In the genomic region with DNA sequence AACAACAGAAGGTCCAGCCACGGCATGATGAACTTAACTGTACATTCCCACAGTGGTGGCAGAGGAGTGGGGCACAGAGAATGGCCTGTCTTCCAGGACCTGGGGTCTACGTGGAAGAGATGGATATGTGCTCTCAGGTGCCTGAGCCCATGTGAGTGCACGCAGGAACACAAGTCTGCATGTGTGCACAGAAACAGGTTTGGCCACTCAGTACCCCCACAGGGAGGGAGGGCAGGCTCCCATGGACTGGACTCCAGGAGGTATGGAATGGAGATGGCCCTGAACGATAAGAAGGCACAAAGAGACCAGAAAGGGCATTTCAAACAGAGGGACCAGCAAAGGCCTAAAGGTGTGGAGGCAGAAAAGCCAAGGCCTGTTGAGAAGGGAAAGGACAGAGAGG, we compare ENCODE assay signal across 27 cellular contexts. TPM values are rescaled to one million over a fixed set of nuclear protein-coding genes. Genes with fewer than 3 reads are reported as not detected.
"Had no signal": no experiment of that assay in that cellular context is flagged by ENCODE, and none has a peak within 500 bp of the region (broad histone marks: within the 10 kb centered on the region; RNA-seq: fewer than 3 reads in every experiment).

No MANE protein-coding gene starts in this region.

- H3K27me3 ChIP-seq: ascending aorta, colonic mucosa, right atrium auricular region, tibial nerve, vagina had no signal

- ATAC-seq: activated CD8-positive, alpha-beta T cell treated with anti-CD3 and anti-CD28 coated beads, Interleukin-2, amount 10 ng/mL, durations not matched to agents 7 days and 5 days; natural killer cell; T-cell had no signal

- H3K4me1 ChIP-seq: colonic mucosa, right atrium auricular region, tibial nerve, vagina had no signal

- H3K36me3 ChIP-seq: colonic mucosa, right atrium auricular region, tibial nerve, vagina had no signal

- H3K27ac ChIP-seq: ascending aorta, colonic mucosa, right atrium auricular region, tibial nerve, vagina had no signal

- H3K9me3 ChIP-seq: ascending aorta, colonic mucosa, right atrium auricular region, tibial nerve, vagina had no signal

- H3K4me3 ChIP-seq: ascending aorta, colonic mucosa, right atrium auricular region, tibial nerve, vagina had no signal

- DNase-seq: activated CD4-positive, alpha-beta T cell treated with anti-CD3 and anti-CD28 coated beads, Interleukin-2, amount 10 ng/mL, durations not matched to agents 24 days and 14 days; activated CD8-positive, alpha-beta memory T cell treated with anti-CD3 and anti-CD28 coated beads, Interleukin-2, amount 50 U/mL, for 4 hours; activated CD8-positive, alpha-beta T cell treated with anti-CD3 and anti-CD28 coated beads, Interleukin-2, amount 10 ng/mL, durations not matched to agents 7 days and 5 days; activated effector memory CD4-positive, alpha-beta T cell treated with Interleukin-2 at 50 U/mL for 16 hours; activated naive CD4-positive, alpha-beta T cell treated with anti-CD3 and anti-CD28 coated beads, Interleukin-2, amount 50 U/mL, for 16 hours; activated T-cell treated with anti-CD3 and anti-CD28 coated beads, Interleukin-2, amount 50 U/mL, for 48 hours; colonic mucosa; head of caudate nucleus; kidney glomerular epithelial cell; mesenchymal stem cell; natural killer cell; nucleus accumbens; stimulated activated CD4-positive, alpha-beta T cell treated with anti-CD3 and anti-CD28 coated beads, Interleukin-12 subunit alpha, Interleukin-12 subunit beta, amount 100 ng/mL, for 4 hours; stimulated activated CD4-positive, alpha-beta T cell treated with anti-CD3 and anti-CD28 coated beads, Interleukin-1b, Interleukin-23, amount 100 ng/mL, for 48 hours; stimulated activated CD8-positive, alpha-beta memory T cell treated with anti-CD3 and anti-CD28 coated beads, Interleukin-4, amount 100 ng/mL, for 48 hours; stimulated activated naive CD4-positive, alpha-beta T cell treated with Interleukin-2 at 50 U/mL for 16 hours; substantia nigra; T-cell; T-helper 9 cell had no signal

RNA-seq across cellular contexts. Expression of a gene that starts 58.6 kb away (rescaled TPM):
- total RNA-seq: activated CD4-positive, alpha-beta T cell treated with anti-CD3 and anti-CD28 coated beads, Interleukin-2, amount 10 ng/mL, durations not matched to agents 24 days and 14 days; activated CD8-positive, alpha-beta T cell treated with anti-CD3 and anti-CD28 coated beads, Interleukin-2, amount 10 ng/mL, durations not matched to agents 7 days and 5 days; ascending aorta; colonic mucosa; frontal cortex; lower leg skin; natural killer cell; progenitor cell of endocrine pancreas; right atrium auricular region; T-cell; tibial nerve; vagina had no signal
- polyA plus RNA-seq: esophagus had no signal
